In genomic region chr14:102644523-102644922, GRCh38 we compare ENCODE assay signal across 14 cellular contexts. TPM values are rescaled to one million over a fixed set of nuclear protein-coding genes. Genes with fewer than 3 reads are reported as not detected.
DNase-seq lines count a peak whose midpoint lies in the region; ATAC-seq and TF ChIP-seq lines count a peak whose summit lies in the region.
"Had no signal": no experiment of that assay in that cellular context is flagged by ENCODE, and none has a peak within 500 bp of the region (broad histone marks: within the 10 kb centered on the region; RNA-seq: fewer than 3 reads in every experiment).

No MANE protein-coding gene starts in this region.

- ATAC-seq in memory B cell (ENCODE audit: low read depth) (peak; percentile 68), GM18498 (IDR thresholded peaks at IDR 0.05; ENCODE audit: unreplicated experiment) (no peak), GM19035 (IDR thresholded peaks at IDR 0.05; ENCODE audit: unreplicated experiment) (no peak)
- ATAC-seq: right lobe of liver had no signal

- H3K9me3 ChIP-seq in BLaER1 (peaks cover 18% of the 10 kb centered on the region; the same call in 1 of the 2 replicates), OCI-LY3 (ENCODE audit: insufficient read depth, low read length) (no peaks in the 10 kb centered on the region)
- H3K9me3 ChIP-seq: right lobe of liver had no signal

- H3K27ac ChIP-seq in BLaER1: no peak overlapping the region
- H3K27ac ChIP-seq in OCI-LY3 (ENCODE audit: low read length): no peak overlapping the region
- H3K27ac ChIP-seq: right lobe of liver had no signal

- peak overlapping the region; percentile 66; the same call in 1 of the 2 replicates for H3K27ac Mint-ChIP-seq in HFFc6
- H3K27ac Mint-ChIP-seq in memory B cell: peak overlapping the region; percentile 54
- H3K27ac Mint-ChIP-seq in chondrocyte (ENCODE audit: unreplicated experiment): no peak overlapping the region
- H3K27ac Mint-ChIP-seq: activated CD4-positive, alpha-beta T cell treated with anti-CD3 and anti-CD28 coated beads, Interleukin-2, amount 10 ng/mL, durations not matched to agents 7 days and 5 days; activated naive CD8-positive, alpha-beta T cell treated with anti-CD3 and anti-CD28 coated beads for 36 hours; T-helper 2 cell treated with Interferon-gamma antibody and Interleukin-4, amounts not matched to agents 5 μg/mL and 100 μg/mL, for 36 hours had no signal

- H3K4me1 Mint-ChIP-seq in HFFc6 (ENCODE audit: low read depth) (peaks cover 53% of the 10 kb centered on the region), memory B cell (peaks cover 57% of the 10 kb centered on the region), chondrocyte (ENCODE audit: low read depth) (peaks cover 21% of the 10 kb centered on the region)

- peaks cover 79% of the 10 kb centered on the region for H3K79me2 ChIP-seq in OCI-LY3 (ENCODE audit: low read length)

- TF ChIP-seq CTCF in HFFc6 (IDR thresholded peaks at IDR 0.05): no peak
- TF ChIP-seq CTCF in OCI-LY3 (IDR thresholded peaks at IDR 0.05; ENCODE audit: low read depth, low read length): no peak
- no peak for TF ChIP-seq CTCF in chondrocyte (IDR thresholded peaks at IDR 0.05)

- no peak overlapping the region for H3K4me3 Mint-ChIP-seq in HFFc6
- peak overlapping the region; percentile 22 for H3K4me3 Mint-ChIP-seq in memory B cell
- no peak overlapping the region for H3K4me3 Mint-ChIP-seq in chondrocyte (ENCODE audit: unreplicated experiment)
- H3K4me3 Mint-ChIP-seq: activated CD4-positive, alpha-beta T cell treated with anti-CD3 and anti-CD28 coated beads, Interleukin-2, amount 10 ng/mL, durations not matched to agents 7 days and 5 days; activated naive CD8-positive, alpha-beta T cell treated with anti-CD3 and anti-CD28 coated beads for 36 hours; T-helper 2 cell treated with Interferon-gamma antibody and Interleukin-4, amounts not matched to agents 5 μg/mL and 100 μg/mL, for 36 hours had no signal

- H3K9ac ChIP-seq in BLaER1 (no peak overlapping the region), OCI-LY3 (ENCODE audit: low read length) (no peak overlapping the region)

- H3K4me2 ChIP-seq in BLaER1 (peak overlapping the region; percentile 29), OCI-LY3 (ENCODE audit: low read length) (peak overlapping the region; percentile 44)

- H3K4me1 ChIP-seq in BLaER1: peaks cover 59% of the 10 kb centered on the region
- H3K4me1 ChIP-seq in OCI-LY3 (ENCODE audit: low read length): peaks cover 47% of the 10 kb centered on the region
- H3K4me1 ChIP-seq: right lobe of liver had no signal

- H3K36me3 ChIP-seq in BLaER1: peaks cover 43% of the 10 kb centered on the region
- H3K36me3 ChIP-seq in OCI-LY3 (replicated peaks; ENCODE audit: low read depth, low read length): no peaks in the 10 kb centered on the region
- H3K36me3 ChIP-seq: right lobe of liver had no signal

- H4K20me1 ChIP-seq in BLaER1: peaks cover 100% of the 10 kb centered on the region
- peaks cover 56% of the 10 kb centered on the region for H4K20me1 ChIP-seq in OCI-LY3 (ENCODE audit: insufficient read depth, low read length)

- no peak for DNase-seq in HFFc6
- no peak for DNase-seq in memory B cell (ENCODE audit: low spot score in 2 of 2)
- DNase-seq in chondrocyte (ENCODE audit: low spot score): no peak
- DNase-seq: activated CD4-positive, alpha-beta T cell treated with anti-CD3 and anti-CD28 coated beads, Interleukin-2, amount 10 ng/mL, durations not matched to agents 7 days and 5 days; activated naive CD8-positive, alpha-beta T cell treated with anti-CD3 and anti-CD28 coated beads for 36 hours; islet precursor cell; NCI-H1105 treated with DMSO at 0.1 percent for 48 hours; nucleus accumbens; right lobe of liver had no signal

- H3K36me3 Mint-ChIP-seq in HFFc6 (ENCODE audit: low read depth): no peaks in the 10 kb centered on the region
- H3K36me3 Mint-ChIP-seq in memory B cell: no peaks in the 10 kb centered on the region
- no peaks in the 10 kb centered on the region for H3K36me3 Mint-ChIP-seq in chondrocyte (ENCODE audit: low read depth)

- no peaks in the 10 kb centered on the region for H3K9me3 Mint-ChIP-seq in HFFc6
- no peaks in the 10 kb centered on the region for H3K9me3 Mint-ChIP-seq in memory B cell
- H3K9me3 Mint-ChIP-seq in chondrocyte (ENCODE audit: low read depth): no peaks in the 10 kb centered on the region
- H3K9me3 Mint-ChIP-seq: activated CD4-positive, alpha-beta T cell treated with anti-CD3 and anti-CD28 coated beads, Interleukin-2, amount 10 ng/mL, durations not matched to agents 7 days and 5 days; activated naive CD8-positive, alpha-beta T cell treated with anti-CD3 and anti-CD28 coated beads for 36 hours; T-helper 2 cell treated with Interferon-gamma antibody and Interleukin-4, amounts not matched to agents 5 μg/mL and 100 μg/mL, for 36 hours had no signal

- H3K27me3 ChIP-seq in BLaER1 (no peaks in the 10 kb centered on the region), OCI-LY3 (ENCODE audit: low read depth, low read length) (no peaks in the 10 kb centered on the region)
- H3K27me3 ChIP-seq: right lobe of liver had no signal

- H3K27me3 Mint-ChIP-seq in HFFc6 (ENCODE audit: insufficient read depth) (peaks cover 2% of the 10 kb centered on the region; the same call in 1 of the 2 replicates), memory B cell (no peaks in the 10 kb centered on the region), chondrocyte (ENCODE audit: low read depth) (no peaks in the 10 kb centered on the region)
- H3K27me3 Mint-ChIP-seq: activated CD4-positive, alpha-beta T cell treated with anti-CD3 and anti-CD28 coated beads, Interleukin-2, amount 10 ng/mL, durations not matched to agents 7 days and 5 days; activated naive CD8-positive, alpha-beta T cell treated with anti-CD3 and anti-CD28 coated beads for 36 hours had no signal

- H2AFZ ChIP-seq in OCI-LY3 (ENCODE audit: low read depth, low read length): no peak overlapping the region

- H3K4me3 ChIP-seq in BLaER1 (no peak overlapping the region), OCI-LY3 (ENCODE audit: low read length) (no peak overlapping the region)
- H3K4me3 ChIP-seq: right lobe of liver had no signal

RNA-seq across cellular contexts. Expression of gene RCOR1, which starts 52.1 kb away (rescaled TPM):
- total RNA-seq in HFFc6 (2021; fragmentation: NEBNext Ultra II Directional; extraction: Animal tissue kit (Norgen Biotek cat#: 25700)): 10 to 100 TPM; 24.5 to 27.6 (median 25.1) TPM
- 19.6 to 25.2 TPM (median 23.7 TPM) in 3 replicates for total RNA-seq in chondrocyte
